8 cellular contexts compared by ENCODE assay signal in genomic region chr3:45509038-45509767, GRCh38.
A peak's percentile ranks its signal among the peaks of the same experiment; 100 is the strongest.
DNase-seq lines count a peak whose midpoint lies in the region; ATAC-seq, FAIRE-seq and TF ChIP-seq lines count a peak whose summit lies in the region.

No MANE protein-coding gene starts in this region.

- no peak for FAIRE-seq in GM12891 (lab: Jason Lieb, UNC)

- TF ChIP-seq POLR2A in GM12891 (IDR thresholded peaks at IDR 0.05; ENCODE audit: low read depth, low read length) = no peak

- ATAC-seq in HG03571 (IDR thresholded peaks at IDR 0.05; ENCODE audit: unreplicated experiment) = no peak

- no peak overlapping the region for H3K23ac ChIP-seq in mesenchymal stem cell (ENCODE audit: low read length in 2 of 2)

- peak overlapping the region; percentile 4 for H3K4me2 ChIP-seq in mesenchymal stem cell (ENCODE audit: low read length, poor library complexity, severe bottlenecking)

- WGBS in mesenchymal stem cell = 14% methylated on average over 8 of the region's 8 CpGs

- no peak overlapping the region for H4K91ac ChIP-seq in mesenchymal stem cell (ENCODE audit: low read length)

- DNase-seq in AG09319 (ENCODE audit: extremely low read depth, low read depth) (peak; percentile 59), amniotic stem cell (lab: John Stamatoyannopoulos, UW) (peak; percentile 81), mesenchymal stem cell (peak; percentile 99), D341Med (ENCODE audit: low spot score) (no peak), GM12891 (ENCODE audit: insufficient read length, low spot score) (no peak), RPMI8226 (no peak)

- no peak overlapping the region for H2BK5ac ChIP-seq in mesenchymal stem cell (ENCODE audit: low read depth, low read length, poor library complexity, severe bottlenecking)

- no peak overlapping the region for H2AK5ac ChIP-seq in mesenchymal stem cell (ENCODE audit: low read length, severe bottlenecking)

- no peak overlapping the region for H3K14ac ChIP-seq in mesenchymal stem cell (ENCODE audit: low read length in 2 of 2)

- TF ChIP-seq CTCF in AG09319 (IDR thresholded peaks at IDR 0.05; ENCODE audit: low read depth, low read length) = no peak

- no peaks in the 10 kb centered on the region for H3K27me3 ChIP-seq in mesenchymal stem cell (ENCODE audit: control insufficient read depth in 1 of 2, insufficient read depth in 1 of 2, low read length in 2 of 2)

- no peak overlapping the region for H2BK12ac ChIP-seq in mesenchymal stem cell (ENCODE audit: low read length in 2 of 2)

- H3K9ac ChIP-seq in mesenchymal stem cell (ENCODE audit: low read length) = peak overlapping the region; percentile 86

- peaks cover 8% of the 10 kb centered on the region for H3K79me1 ChIP-seq in mesenchymal stem cell (replicated peaks; ENCODE audit: low read length, poor library complexity, severe bottlenecking)

- peaks cover 10 to 11% of the 10 kb centered on the region in 2 experiments for H3K36me3 ChIP-seq in mesenchymal stem cell (ENCODE audit: control insufficient read depth in 1 of 2, insufficient read depth in 2 of 2, low read depth in 1 of 2, low read length in 2 of 2)

- no peak overlapping the region for H3K4ac ChIP-seq in mesenchymal stem cell (ENCODE audit: low read depth in 1 of 2, low read length in 2 of 2)

- no peak overlapping the region for H4K8ac ChIP-seq in mesenchymal stem cell (ENCODE audit: low read length)

- H3K27ac ChIP-seq in mesenchymal stem cell (ENCODE audit: low read length, poor library complexity, severe bottlenecking) = peak overlapping the region; percentile 46

- H2BK120ac ChIP-seq in mesenchymal stem cell (ENCODE audit: low read depth, low read length) = no peak overlapping the region

- no peak overlapping the region for H2BK15ac ChIP-seq in mesenchymal stem cell (ENCODE audit: low read depth, poor library complexity, severe bottlenecking)

- no peak overlapping the region for H2AFZ ChIP-seq in mesenchymal stem cell (ENCODE audit: low read depth, low read length)

- no peak for TF ChIP-seq RAD21 in Ishikawa (IDR thresholded peaks at IDR 0.05; ENCODE audit: low read depth)

- H3K9me3 ChIP-seq in mesenchymal stem cell (ENCODE audit: control insufficient read depth, low read length) = no peaks in the 10 kb centered on the region

- TF ChIP-seq EP300 in Ishikawa (IDR thresholded peaks at IDR 0.05; ENCODE audit: borderline replicate concordance) = peak; percentile 57; the same call in 1 of the 2 replicates

- peaks cover 9% of the 10 kb centered on the region for H3K4me1 ChIP-seq in mesenchymal stem cell (ENCODE audit: control insufficient read depth, insufficient read depth, low read depth, low read length)

- peak overlapping the region in 1 of 2 experiments; percentile 19 for H3K18ac ChIP-seq in mesenchymal stem cell (ENCODE audit: low read depth in 1 of 2, low read length in 2 of 2)

- peak overlapping the region in 1 of 2 experiments; percentile 20 for H3K4me3 ChIP-seq in mesenchymal stem cell (ENCODE audit: insufficient read depth in 1 of 2, low read depth in 1 of 2, low read length in 2 of 2)

TF ChIP-seq in Ishikawa, 13 proteins besides CTCF, POLR2A, EP300 and RAD21 (continues in another document):
- TF ChIP-seq ZBTB7A (IDR thresholded peaks at IDR 0.05; ENCODE audit: low read depth) (no peak), TEAD4 (IDR thresholded peaks at IDR 0.05) (peak; percentile 32; the same call in 1 of the 2 replicates), EGR1 (IDR thresholded peaks at IDR 0.05) (no peak), NFIC (IDR thresholded peaks at IDR 0.05) (peak; percentile 49; the same call in 1 of the 2 replicates), FOXM1 (IDR thresholded peaks at IDR 0.05; ENCODE audit: borderline replicate concordance, low read depth) (no peak), TAF1 (IDR thresholded peaks at IDR 0.05; ENCODE audit: low read depth) (no peak), TCF12 (IDR thresholded peaks at IDR 0.05; ENCODE audit: low read depth) (peak; percentile 71)
- TF ChIP-seq, protein P1, sequence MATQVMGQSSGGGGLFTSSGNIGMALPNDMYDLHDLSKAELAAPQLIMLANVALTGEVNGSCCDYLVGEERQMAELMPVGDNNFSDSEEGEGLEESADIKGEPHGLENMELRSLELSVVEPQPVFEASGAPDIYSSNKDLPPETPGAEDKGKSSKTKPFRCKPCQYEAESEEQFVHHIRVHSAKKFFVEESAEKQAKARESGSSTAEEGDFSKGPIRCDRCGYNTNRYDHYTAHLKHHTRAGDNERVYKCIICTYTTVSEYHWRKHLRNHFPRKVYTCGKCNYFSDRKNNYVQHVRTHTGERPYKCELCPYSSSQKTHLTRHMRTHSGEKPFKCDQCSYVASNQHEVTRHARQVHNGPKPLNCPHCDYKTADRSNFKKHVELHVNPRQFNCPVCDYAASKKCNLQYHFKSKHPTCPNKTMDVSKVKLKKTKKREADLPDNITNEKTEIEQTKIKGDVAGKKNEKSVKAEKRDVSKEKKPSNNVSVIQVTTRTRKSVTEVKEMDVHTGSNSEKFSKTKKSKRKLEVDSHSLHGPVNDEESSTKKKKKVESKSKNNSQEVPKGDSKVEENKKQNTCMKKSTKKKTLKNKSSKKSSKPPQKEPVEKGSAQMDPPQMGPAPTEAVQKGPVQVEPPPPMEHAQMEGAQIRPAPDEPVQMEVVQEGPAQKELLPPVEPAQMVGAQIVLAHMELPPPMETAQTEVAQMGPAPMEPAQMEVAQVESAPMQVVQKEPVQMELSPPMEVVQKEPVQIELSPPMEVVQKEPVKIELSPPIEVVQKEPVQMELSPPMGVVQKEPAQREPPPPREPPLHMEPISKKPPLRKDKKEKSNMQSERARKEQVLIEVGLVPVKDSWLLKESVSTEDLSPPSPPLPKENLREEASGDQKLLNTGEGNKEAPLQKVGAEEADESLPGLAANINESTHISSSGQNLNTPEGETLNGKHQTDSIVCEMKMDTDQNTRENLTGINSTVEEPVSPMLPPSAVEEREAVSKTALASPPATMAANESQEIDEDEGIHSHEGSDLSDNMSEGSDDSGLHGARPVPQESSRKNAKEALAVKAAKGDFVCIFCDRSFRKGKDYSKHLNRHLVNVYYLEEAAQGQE (IDR thresholded peaks at IDR 0.05; ENCODE audit: low read depth) = no peak
- TF ChIP-seq, protein P2, sequence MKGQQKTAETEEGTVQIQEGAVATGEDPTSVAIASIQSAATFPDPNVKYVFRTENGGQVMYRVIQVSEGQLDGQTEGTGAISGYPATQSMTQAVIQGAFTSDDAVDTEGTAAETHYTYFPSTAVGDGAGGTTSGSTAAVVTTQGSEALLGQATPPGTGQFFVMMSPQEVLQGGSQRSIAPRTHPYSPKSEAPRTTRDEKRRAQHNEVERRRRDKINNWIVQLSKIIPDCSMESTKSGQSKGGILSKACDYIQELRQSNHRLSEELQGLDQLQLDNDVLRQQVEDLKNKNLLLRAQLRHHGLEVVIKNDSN (IDR thresholded peaks at IDR 0.05) = no peak
- TF ChIP-seq, protein P3, sequence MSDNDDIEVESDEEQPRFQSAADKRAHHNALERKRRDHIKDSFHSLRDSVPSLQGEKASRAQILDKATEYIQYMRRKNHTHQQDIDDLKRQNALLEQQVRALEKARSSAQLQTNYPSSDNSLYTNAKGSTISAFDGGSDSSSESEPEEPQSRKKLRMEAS (IDR thresholded peaks at IDR 0.05) = no peak; the same call in 1 of the 2 replicates

TF ChIP-seq in GM12891, 5 proteins besides CTCF, POLR2A, EP300 and RAD21:
- TF ChIP-seq POU2F2 (IDR thresholded peaks at IDR 0.05; ENCODE audit: low read depth, low read length) = no peak
- TF ChIP-seq TAF1 (IDR thresholded peaks at IDR 0.05; ENCODE audit: low read depth, low read length) = no peak

Comparison
In these comparisons a context has a peak if more than half of its experiments do, and no peak if none do; other contexts are left out.
1. DNase-seq: peak in AG09319 (single experiment), amniotic stem cell (single experiment) and mesenchymal stem cell (single experiment); none in D341Med (single experiment), GM12891 (single experiment) and RPMI8226 (single experiment).